In the genomic region with DNA sequence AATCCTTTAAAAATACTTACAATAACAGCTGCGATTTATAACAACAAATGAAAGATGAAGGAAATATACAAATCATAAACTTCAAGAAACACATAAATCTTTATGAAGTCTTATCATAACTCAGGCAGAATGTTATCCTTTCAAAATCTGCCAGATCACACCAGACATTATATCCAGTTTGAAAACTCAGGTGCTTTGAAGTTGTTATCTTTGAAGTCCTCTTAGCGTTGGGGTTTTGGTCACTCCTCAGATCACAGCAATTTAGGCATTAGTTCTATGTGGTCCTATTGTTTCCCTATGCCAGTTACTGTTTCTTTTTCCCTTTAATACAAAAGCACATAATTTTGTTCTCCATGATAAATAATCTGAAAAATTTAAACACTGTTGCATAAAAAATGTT, we compare ENCODE assay signal across 2 cellular contexts.
TF ChIP-seq lines count a peak whose summit lies in the region.

No MANE protein-coding gene starts in this region.

TF ChIP-seq in HCT116, 20 proteins besides CTCF, POLR2A, EP300 and RAD21 (continued from another document):
- TF ChIP-seq SIN3A (IDR thresholded peaks at IDR 0.05; ENCODE audit: low read depth): no peak

TF ChIP-seq in GM12878, 131 proteins besides CTCF, POLR2A, EP300 and RAD21:
- TF ChIP-seq, protein P1, sequence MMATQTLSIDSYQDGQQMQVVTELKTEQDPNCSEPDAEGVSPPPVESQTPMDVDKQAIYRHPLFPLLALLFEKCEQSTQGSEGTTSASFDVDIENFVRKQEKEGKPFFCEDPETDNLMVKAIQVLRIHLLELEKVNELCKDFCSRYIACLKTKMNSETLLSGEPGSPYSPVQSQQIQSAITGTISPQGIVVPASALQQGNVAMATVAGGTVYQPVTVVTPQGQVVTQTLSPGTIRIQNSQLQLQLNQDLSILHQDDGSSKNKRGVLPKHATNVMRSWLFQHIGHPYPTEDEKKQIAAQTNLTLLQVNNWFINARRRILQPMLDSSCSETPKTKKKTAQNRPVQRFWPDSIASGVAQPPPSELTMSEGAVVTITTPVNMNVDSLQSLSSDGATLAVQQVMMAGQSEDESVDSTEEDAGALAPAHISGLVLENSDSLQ (IDR thresholded peaks at IDR 0.05): no peak
- TF ChIP-seq KDM1A (IDR thresholded peaks at IDR 0.05; ENCODE audit: borderline replicate concordance) (no peak), JUNB (IDR thresholded peaks at IDR 0.05) (no peak)
